1 cellular context compared by ENCODE assay signal in the genomic region with DNA sequence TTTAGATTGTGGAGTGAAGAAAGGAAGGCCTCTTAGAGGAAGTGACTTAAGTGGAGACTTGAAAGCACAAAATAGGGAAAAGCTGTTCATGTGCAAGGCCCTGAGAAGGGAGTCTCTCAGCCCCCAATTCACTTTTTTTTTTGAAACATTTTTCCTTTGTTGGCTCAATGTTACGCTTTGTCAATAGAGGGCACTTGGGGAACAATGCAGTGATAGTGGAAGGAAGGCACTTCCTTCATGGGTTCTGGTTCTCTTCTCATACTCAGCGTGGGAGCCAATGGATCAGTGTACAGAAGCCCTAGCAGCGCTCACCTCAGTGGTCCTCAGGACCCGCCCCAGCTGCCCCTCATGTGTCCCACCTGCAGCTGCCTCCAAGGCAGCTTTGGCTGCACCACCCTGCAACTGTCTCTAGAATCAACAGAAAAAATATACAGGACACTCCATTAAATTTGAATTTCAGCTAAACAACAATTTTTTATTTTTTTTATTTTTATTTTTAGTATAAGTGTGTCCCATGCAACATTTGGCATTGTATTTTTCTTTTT.
TF ChIP-seq lines count a peak whose summit lies in the region.

No MANE protein-coding gene starts in this region.

TF ChIP-seq in GM23338, 12 proteins besides CTCF, POLR2A, EP300 and RAD21 (continued from another document):
- no peak for TF ChIP-seq ETS1 (IDR thresholded peaks at IDR 0.05)
